ENCODE assay signal across 10 cellular contexts in the genomic region with DNA sequence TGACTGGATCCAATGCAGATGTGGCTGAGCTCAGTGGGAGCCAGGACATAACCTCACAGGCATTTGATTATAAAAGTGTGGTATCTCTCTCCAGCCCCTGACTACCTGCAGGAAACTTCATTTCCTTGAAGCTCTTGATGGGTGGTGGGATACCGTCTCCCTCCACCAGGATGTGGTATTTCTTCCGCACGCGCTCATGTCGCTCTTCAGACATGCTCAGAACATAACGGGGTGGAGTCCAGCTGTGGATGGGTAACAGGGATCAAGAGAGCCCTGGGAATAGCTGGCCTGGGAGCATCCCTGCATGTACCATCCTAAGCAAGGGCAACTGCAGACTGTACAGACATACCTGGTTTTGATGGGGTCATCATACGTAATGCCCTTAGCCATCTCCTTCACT. TPM values are rescaled to one million over a fixed set of nuclear protein-coding genes. Genes with fewer than 3 reads are reported as not detected.
DNase-seq lines count a peak whose midpoint lies in the region; ATAC-seq, FAIRE-seq and TF ChIP-seq lines count a peak whose summit lies in the region.
"Had no signal": no experiment of that assay in that cellular context is flagged by ENCODE, and none has a peak within 500 bp of the region (broad histone marks: within the 10 kb centered on the region; RNA-seq: fewer than 3 reads in every experiment).

No MANE protein-coding gene starts in this region.

- H3K36me3 Mint-ChIP-seq in activated CD4-positive, alpha-beta T cell treated with anti-CD3 and anti-CD28 coated beads for 36 hours (ENCODE audit: low read depth) = peaks cover 68% of the 10 kb centered on the region
- peaks cover 10% of the 10 kb centered on the region for H3K36me3 Mint-ChIP-seq in T-helper 17 cell (ENCODE audit: low read depth)

- intact Hi-C loops in activated CD4-positive, alpha-beta T cell treated with anti-CD3 and anti-CD28 coated beads for 36 hours (cut with DNase I, micrococcal nuclease) = loop anchor here in 1 of 2 experiments (5.0 kb wide), 2 partner anchors 113 to 637 kb away; a partner anchor contains a TSS

- peak overlapping the region in 2 of 3 donors; percentile 94 to 97 for H3K9ac ChIP-seq in skeletal muscle tissue (ENCODE audit: low read depth in 1 of 3, low read length in 3 of 3)

- H3K4me3 Mint-ChIP-seq in activated CD4-positive, alpha-beta T cell treated with anti-CD3 and anti-CD28 coated beads for 36 hours = peak overlapping the region; percentile 98
- H3K4me3 Mint-ChIP-seq in T-helper 17 cell = peak overlapping the region; percentile 100

- no peak overlapping the region for H3K27ac ChIP-seq in skeletal muscle tissue (ENCODE audit: low read depth, low read length)

- H3K4me3 ChIP-seq in fibroblast of pulmonary artery (replicated peaks; ENCODE audit: low read depth, low read length) (peak overlapping the region; percentile 97), skeletal muscle tissue (ENCODE audit: low read length in 3 of 3) (peak overlapping the region; percentile 95 to 100 (median 99))

- no peak for DNase-seq in activated CD4-positive, alpha-beta T cell treated with anti-CD3 and anti-CD28 coated beads for 36 hours
- DNase-seq in activated CD4-positive, alpha-beta T cell treated with anti-CD3 and anti-CD28 coated beads, Interleukin-2, amount 50 U/mL, for 48 hours = no peak
- no peak for DNase-seq in T-helper 17 cell
- no peak for DNase-seq in fibroblast of pulmonary artery (ENCODE audit: low read depth)
- no peak for DNase-seq in GM19239 (ENCODE audit: insufficient read length, low spot score)
- no peak for DNase-seq in NCI-H1436 treated with DMSO at 0.1 percent for 48 hours (lab: John Stamatoyannopoulos, UW)
- DNase-seq: KG1 had no signal

- TF ChIP-seq CTCF in fibroblast of pulmonary artery (IDR thresholded peaks at IDR 0.05; ENCODE audit: low read length, missing control alignments) = no peak

- H3K36me3 ChIP-seq in skeletal muscle tissue (ENCODE audit: control insufficient read depth in 3 of 3, insufficient read depth in 3 of 3, low read length in 3 of 3) = peaks cover 65 to 69% (median 68%) of the 10 kb centered on the region in 3 donors

- peaks cover 11 to 47% (median 25%) of the 10 kb centered on the region in 3 donors for H3K4me1 ChIP-seq in skeletal muscle tissue (ENCODE audit: control insufficient read depth in 3 of 3, insufficient read depth in 3 of 3, low read length in 3 of 3)

- H3K9me3 ChIP-seq in T-helper 17 cell (ENCODE audit: control insufficient read depth, low read length, poor library complexity, severe bottlenecking) = no peaks in the 10 kb centered on the region
- H3K9me3 ChIP-seq in skeletal muscle tissue (ENCODE audit: control insufficient read depth in 3 of 3, low read length in 3 of 3) = no peaks in the 10 kb centered on the region

- ATAC-seq in activated CD4-positive, alpha-beta T cell treated with anti-CD3 and anti-CD28 coated beads for 36 hours = no peak
- ATAC-seq in T-helper 17 cell (no peak), GM21360 (IDR thresholded peaks at IDR 0.05; ENCODE audit: unreplicated experiment) (no peak)

- H3K27me3 ChIP-seq in skeletal muscle tissue (ENCODE audit: control insufficient read depth in 3 of 3, insufficient read depth in 3 of 3, low read length in 3 of 3) = no peaks in the 10 kb centered on the region

- peak overlapping the region; percentile 96 for H3K27ac Mint-ChIP-seq in activated CD4-positive, alpha-beta T cell treated with anti-CD3 and anti-CD28 coated beads for 36 hours
- peak overlapping the region; percentile 4 for H3K27ac Mint-ChIP-seq in T-helper 17 cell

- no peak for FAIRE-seq in GM19239 (lab: Jason Lieb, UNC)
- FAIRE-seq: A204.1 had no signal

- CTCF ChIA-PET in activated CD4-positive, alpha-beta T cell treated with anti-CD3 and anti-CD28 coated beads for 36 hours (lab: Charles Lee) = interaction anchor here (0.6 to 1.3 kb wide), 12 partner anchors 8 to 206 kb away, joined by 3 to 8 read pairs (median 4); a partner anchor contains a TSS

- H3K9me3 Mint-ChIP-seq in activated CD4-positive, alpha-beta T cell treated with anti-CD3 and anti-CD28 coated beads for 36 hours (ENCODE audit: low read depth) = no peaks in the 10 kb centered on the region

- POLR2A ChIA-PET in activated CD4-positive, alpha-beta T cell treated with anti-CD3 and anti-CD28 coated beads for 36 hours (lab: Charles Lee) = interaction anchor here (0.6 to 0.7 kb wide), 2 partner anchors 14 to 18 kb away, joined by 3 read pairs; a partner anchor contains a TSS

- H3K27me3 Mint-ChIP-seq in activated CD4-positive, alpha-beta T cell treated with anti-CD3 and anti-CD28 coated beads for 36 hours = no peaks in the 10 kb centered on the region
- no peaks in the 10 kb centered on the region for H3K27me3 Mint-ChIP-seq in T-helper 17 cell

- H3K4me1 Mint-ChIP-seq in activated CD4-positive, alpha-beta T cell treated with anti-CD3 and anti-CD28 coated beads for 36 hours = peaks cover 48% of the 10 kb centered on the region
- peaks cover 28% of the 10 kb centered on the region for H3K4me1 Mint-ChIP-seq in T-helper 17 cell

RNA-seq across cellular contexts. Expression of a gene that starts 1.2 kb away (rescaled TPM):
- total RNA-seq in activated CD4-positive, alpha-beta T cell treated with anti-CD3 and anti-CD28 coated beads for 36 hours = 100 to 1,000 TPM; 192 to 197 TPM
- total RNA-seq in T-helper 17 cell = 10 to 100 TPM; 58.6 to 66.9 TPM
- total RNA-seq in skeletal muscle tissue = 33.9 TPM

RNA-seq across cellular contexts. Expression of a gene that starts 6.0 kb away (rescaled TPM):
- total RNA-seq in activated CD4-positive, alpha-beta T cell treated with anti-CD3 and anti-CD28 coated beads for 36 hours = 1 to 10 TPM; 4.2 to 4.8 TPM
- total RNA-seq in T-helper 17 cell (1 to 10 TPM; 5.1 to 8.0 TPM), skeletal muscle tissue (5.7 TPM)

RNA-seq across cellular contexts. Expression of a gene that starts 18.2 kb away (rescaled TPM):
- total RNA-seq in activated CD4-positive, alpha-beta T cell treated with anti-CD3 and anti-CD28 coated beads for 36 hours = 10 to 100 TPM; 41.9 to 50.2 TPM
- total RNA-seq in T-helper 17 cell = 10 to 100 TPM in 1 of 2 donors, 1 to 10 TPM in 1; 6.8 to 16.2 TPM
- total RNA-seq in skeletal muscle tissue = 44.9 TPM

RNA-seq across cellular contexts. Expression of a gene that starts 38.8 kb away (rescaled TPM):
- 10 to 100 TPM; 63.6 to 77.7 TPM for total RNA-seq in activated CD4-positive, alpha-beta T cell treated with anti-CD3 and anti-CD28 coated beads for 36 hours
- total RNA-seq in T-helper 17 cell = 100 to 1,000 TPM; 143 to 167 TPM
- 11.0 TPM for total RNA-seq in skeletal muscle tissue

RNA-seq across cellular contexts. Expression of a gene that starts 42.1 kb away (rescaled TPM):
- total RNA-seq in activated CD4-positive, alpha-beta T cell treated with anti-CD3 and anti-CD28 coated beads for 36 hours = 10 to 100 TPM; 29.5 to 41.2 TPM
- total RNA-seq in T-helper 17 cell (1 to 10 TPM; 1.2 to 5.0 TPM), skeletal muscle tissue (108 TPM)
